ENCODE assay signal across 18 cellular contexts in the genomic region with DNA sequence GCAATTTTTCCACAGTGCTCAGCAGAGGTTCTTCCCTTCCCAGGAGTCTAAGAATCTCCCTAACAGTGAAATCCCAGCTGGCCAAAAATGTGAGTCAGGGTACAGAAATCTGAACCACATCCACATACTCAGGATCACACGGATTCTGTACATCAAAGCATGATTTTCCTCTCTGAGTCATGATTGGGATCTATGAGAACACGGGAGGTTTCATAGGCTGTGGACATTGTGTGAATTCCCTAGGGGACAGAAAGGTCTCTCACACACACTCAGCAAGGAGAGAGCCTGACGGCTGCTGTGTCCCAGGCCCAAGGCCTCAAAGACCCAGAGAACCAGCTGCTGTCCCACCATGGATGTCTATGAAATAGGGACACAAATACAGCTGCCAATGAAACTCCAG.
DNase-seq lines count a peak whose midpoint lies in the region; ATAC-seq and TF ChIP-seq lines count a peak whose summit lies in the region.
"Had no signal": no experiment of that assay in that cellular context is flagged by ENCODE, and none has a peak within 500 bp of the region (broad histone marks: within the 10 kb centered on the region; RNA-seq: fewer than 3 reads in every experiment).

No MANE protein-coding gene starts in this region.

- H3K27me3 Mint-ChIP-seq in glutamatergic neuron (ENCODE audit: unreplicated experiment) (peaks cover 2% of the 10 kb centered on the region), T-cell (no peaks in the 10 kb centered on the region)
- H3K27me3 Mint-ChIP-seq: IgD-negative memory B cell had no signal

- POLR2A ChIA-PET in T-cell (lab: Charles Lee): no interaction called here

- H3K36me3 Mint-ChIP-seq in glutamatergic neuron (ENCODE audit: unreplicated experiment) (peaks cover 3% of the 10 kb centered on the region), T-cell (no peaks in the 10 kb centered on the region)
- H3K36me3 Mint-ChIP-seq: brain, IgD-negative memory B cell had no signal

- no peak for ATAC-seq in T-cell (replicated peaks in 1 of 4)
- ATAC-seq in HG03565 (IDR thresholded peaks at IDR 0.05; ENCODE audit: unreplicated experiment): no peak
- ATAC-seq: esophagus mucosa had no signal

- H3K4me3 Mint-ChIP-seq in glutamatergic neuron (ENCODE audit: unreplicated experiment) (no peak overlapping the region), T-cell (no peak overlapping the region)
- H3K4me3 Mint-ChIP-seq: brain, IgD-negative memory B cell had no signal

- no peak for TF ChIP-seq CTCF in HFF-Myc (IDR thresholded peaks at IDR 0.05; ENCODE audit: low read depth, low read length, missing control alignments)
- no peak for TF ChIP-seq CTCF in glutamatergic neuron (IDR thresholded peaks at IDR 0.05; ENCODE audit: partially characterized antibody, unreplicated experiment)

- peak; percentile 96 for DNase-seq in A172 (ENCODE audit: low spot score)
- peak; percentile 93 for DNase-seq in HFF-Myc (ENCODE audit: extremely low read depth, low read depth)
- peak; percentile 94 for DNase-seq in amniotic stem cell (lab: John Stamatoyannopoulos, UW)
- peak; percentile 97 for DNase-seq in iris pigment epithelial cell (ENCODE audit: low read depth)
- no peak for DNase-seq in glutamatergic neuron
- DNase-seq in T-cell: no peak
- DNase-seq in HuH-7.5 (ENCODE audit: low spot score): no peak
- DNase-seq: activated T-cell treated with anti-CD3 and anti-CD28 coated beads for 4 hours; GOT3; NCI-H187 treated with DMSO at 0.1 percent for 48 hours; pancreas; Peyer's patch; stimulated activated CD4-positive, alpha-beta T cell treated with anti-CD3 and anti-CD28 coated beads, Interleukin-4, amount 100 ng/mL, for 4 hours had no signal

- H3K27ac Mint-ChIP-seq in glutamatergic neuron (ENCODE audit: unreplicated experiment) (no peak overlapping the region), T-cell (no peak overlapping the region)
- H3K27ac Mint-ChIP-seq: brain, IgD-negative memory B cell had no signal

- H3K4me1 Mint-ChIP-seq in glutamatergic neuron (ENCODE audit: low read depth, unreplicated experiment) (no peaks in the 10 kb centered on the region), T-cell (no peaks in the 10 kb centered on the region)
- H3K4me1 Mint-ChIP-seq: brain, IgD-negative memory B cell had no signal

- no peak overlapping the region for H3K4me3 ChIP-seq in HFF-Myc (replicated peaks; ENCODE audit: low read depth, low read length)
- H3K4me3 ChIP-seq: BLaER1 treated with 17β-estradiol and CSF1 and Interleukin-3, amounts not matched to agents 10 nM and 100 nM; pancreas; Peyer's patch had no signal

- CTCF ChIA-PET in T-cell (lab: Charles Lee): no interaction called here

- H3K9me3 Mint-ChIP-seq in glutamatergic neuron (ENCODE audit: unreplicated experiment) (peaks cover 5% of the 10 kb centered on the region), T-cell (peaks cover 2 to 10% (median 5%) of the 10 kb centered on the region in 3 donors)

Comparison
In these comparisons a context has a peak if more than half of its experiments do, and no peak if none do; other contexts are left out.
1. DNase-seq: peak in A172 (single experiment), HFF-Myc (single experiment), amniotic stem cell (single experiment) and iris pigment epithelial cell (single experiment); none in glutamatergic neuron (single experiment), T-cell (0 of 34) and HuH-7.5 (single experiment).